Comparison of ENCODE assay signal across 8 cellular contexts in genomic region chr12:107760207-107760816, GRCh38. TPM values are rescaled to one million over a fixed set of nuclear protein-coding genes. Genes with fewer than 3 reads are reported as not detected.
DNase-seq lines count a peak whose midpoint lies in the region; ATAC-seq and TF ChIP-seq lines count a peak whose summit lies in the region.

No MANE protein-coding gene starts in this region.

- ATAC-seq in GM21381 (IDR thresholded peaks at IDR 0.05; ENCODE audit: unreplicated experiment): peak; percentile 14

- BruUV-seq in Caco-2 (replicated peaks; lab: Mats Ljungman, UMichigan): no TSS peak

- peaks cover 6% of the 10 kb centered on the region for H3K4me1 Mint-ChIP-seq in Caco-2 (ENCODE audit: low read depth, unreplicated experiment)

- POLR2A ChIA-PET in Caco-2 (lab: Charles Lee): no interaction called here

- peaks cover 1% of the 10 kb centered on the region; the same call in 1 of the 2 replicates for H3K36me3 ChIP-seq in Caco-2 (ENCODE audit: control insufficient read depth, insufficient read depth, low read length)
- H3K36me3 ChIP-seq in colonic mucosa: no peaks in the 10 kb centered on the region

- H3K9me3 ChIP-seq in Caco-2: no peaks in the 10 kb centered on the region
- no peaks in the 10 kb centered on the region for H3K9me3 ChIP-seq in colonic mucosa

- peak overlapping the region; percentile 84 for H3K27ac Mint-ChIP-seq in Caco-2 (ENCODE audit: unreplicated experiment)

- DNase-seq in Caco-2 (peak in 1 of 2 experiments; percentile 48), HT1080 (ENCODE audit: low read depth) (peak; percentile 27), T-helper 2 cell (peak in 3 of 5 experiments; percentile 17 to 65 (median 21)), colonic mucosa (peak; percentile 56), lung microvascular endothelial cell (ENCODE audit: low read depth in 2 of 2) (peak; percentile 34), NCI-H2081 treated with DMSO at 0.1 percent for 48 hours (lab: John Stamatoyannopoulos, UW) (no peak)
- DNase-seq in stimulated activated CD8-positive, alpha-beta memory T cell treated with anti-CD3 and anti-CD28 coated beads, Interleukin-7, amount 100 ng/mL, for 48 hours (ENCODE audit: extremely low read depth in 1 of 2, low read depth in 1 of 2): peak; percentile 11 to 15

- CTCF ChIA-PET in Caco-2 (lab: Charles Lee): no interaction called here

- H3K4me1 ChIP-seq in Caco-2 (no peaks in the 10 kb centered on the region), colonic mucosa (no peaks in the 10 kb centered on the region)

- H3K36me3 Mint-ChIP-seq in Caco-2 (ENCODE audit: insufficient read depth, unreplicated experiment): peaks cover 21% of the 10 kb centered on the region

- peak overlapping the region; percentile 84 to 95 for H3K9ac ChIP-seq in colonic mucosa (ENCODE audit: low read depth in 2 of 2, low read length in 2 of 2)

- intact Hi-C loops in Caco-2 (cut with micrococcal nuclease; ENCODE audit: unreplicated experiment): no loop called here
- intact Hi-C loops in colonic mucosa (cut with DNase I): loop anchor here (5.0 kb wide), 1 partner anchor 122 kb away; no protein-coding TSS in a partner anchor

- no peak for TF ChIP-seq CTCF in Caco-2 (IDR thresholded peaks at IDR 0.05; ENCODE audit: insufficient read depth in 1 of 2, low read depth in 1 of 2, low read length in 1 of 2, severe bottlenecking in 1 of 2, unreplicated experiment in 1 of 2)
- no peak for TF ChIP-seq CTCF in colonic mucosa (IDR thresholded peaks at IDR 0.05)

- H3K27ac ChIP-seq in colonic mucosa: peak overlapping the region; percentile 72

- no peaks in the 10 kb centered on the region for H3K27me3 Mint-ChIP-seq in Caco-2 (ENCODE audit: insufficient read depth, unreplicated experiment)

- H3K4me3 Mint-ChIP-seq in Caco-2 (ENCODE audit: unreplicated experiment): peak overlapping the region; percentile 83

- H3K27me3 ChIP-seq in Caco-2 (replicated peaks; ENCODE audit: control insufficient read depth, insufficient read depth, low read length) (no peaks in the 10 kb centered on the region), colonic mucosa (no peaks in the 10 kb centered on the region)

- H3K9me3 Mint-ChIP-seq in Caco-2 (ENCODE audit: unreplicated experiment): no peaks in the 10 kb centered on the region

- H3K4me3 ChIP-seq in Caco-2 (ENCODE audit: low read depth, low read length) (peak overlapping the region; percentile 85), colonic mucosa (peak overlapping the region; percentile 82)

RNA-seq across cellular contexts. Expression of gene PRDM4, which starts 0.6 kb away (rescaled TPM):
- total RNA-seq in Caco-2 (2022) (19.1 and 19.4 TPM in 2 replicates), colonic mucosa (10 to 100 TPM; 32.7 to 36.1 TPM), lung microvascular endothelial cell (11.8 and 19.2 TPM in 2 replicates)
- 30.9 and 45.4 TPM in 2 replicates for total RNA-seq in HT1080 (2014; rRNA removed; shearing (Covaris generic))
- 21.3 and 27.0 TPM in 2 replicates for polyA plus RNA-seq in HT1080 (2015; cell fraction: cytosol; rRNA removed)
- 20.4 and 25.3 TPM in 2 replicates for polyA plus RNA-seq in HT1080 (2015; cell fraction: nucleus; rRNA removed)

RNA-seq across cellular contexts. Expression of gene ASCL4, which starts 14.2 kb away (rescaled TPM):
- not detected in 2 replicates for total RNA-seq in Caco-2 (2022)
- total RNA-seq in HT1080 (2014; rRNA removed; shearing (Covaris generic)): not detected in 2 replicates
- polyA plus RNA-seq in HT1080 (2015; cell fraction: cytosol; rRNA removed): not detected in 2 replicates
- not detected in 2 replicates for polyA plus RNA-seq in HT1080 (2015; cell fraction: nucleus; rRNA removed)
- total RNA-seq in colonic mucosa: not detected
- not detected in 2 replicates for total RNA-seq in lung microvascular endothelial cell
